Comparison of ENCODE assay signal across 16 cellular contexts in genomic region chr11:59281177-59281576, GRCh38.
"Had no signal": no experiment of that assay in that cellular context is flagged by ENCODE, and none has a peak within 500 bp of the region (broad histone marks: within the 10 kb centered on the region; RNA-seq: fewer than 3 reads in every experiment).

No MANE protein-coding gene starts in this region.

- ATAC-seq: left cardiac atrium; naive thymus-derived CD8-positive, alpha-beta T cell; right cardiac atrium had no signal

- H3K9me3 Mint-ChIP-seq: activated T-helper 2 cell treated with anti-CD3 and anti-CD28 coated beads, Interferon-gamma antibody, Interleukin-2, Interleukin-4, amounts not matched to agents 10 μg/mL and 5 μg/mL and 100 μg/mL, durations not matched to agents 14 hours and 24 hours and 36 hours; naive thymus-derived CD8-positive, alpha-beta T cell had no signal

- H3K4me3 Mint-ChIP-seq: activated B cell treated with CpG ODN at 0.5 μM for 24 hours; activated CD4-positive, alpha-beta T cell treated with anti-CD3 and anti-CD28 coated beads, Interleukin-2, amount 10 ng/mL, durations not matched to agents 24 days and 14 days; brain; naive thymus-derived CD8-positive, alpha-beta T cell had no signal

- H3K36me3 ChIP-seq: uterus had no signal

- H3K36me3 Mint-ChIP-seq: brain; naive thymus-derived CD8-positive, alpha-beta T cell had no signal

- H3K4me3 ChIP-seq: smooth muscle cell, uterus had no signal

- H3K27ac Mint-ChIP-seq: activated CD4-positive, alpha-beta T cell treated with anti-CD3 and anti-CD28 coated beads, Interleukin-2, amount 10 ng/mL, durations not matched to agents 24 days and 14 days; activated T-helper 2 cell treated with anti-CD3 and anti-CD28 coated beads, Interferon-gamma antibody, Interleukin-2, Interleukin-4, amounts not matched to agents 10 μg/mL and 5 μg/mL and 100 μg/mL, durations not matched to agents 14 hours and 24 hours and 36 hours; brain; naive thymus-derived CD8-positive, alpha-beta T cell had no signal

- H3K27ac ChIP-seq: uterus had no signal

- H3K9me3 ChIP-seq: uterus had no signal

- H3K27me3 ChIP-seq: uterus had no signal

- H3K4me1 ChIP-seq: uterus had no signal

- DNase-seq: activated B cell treated with CpG ODN at 0.5 μM for 24 hours; activated CD8-positive, alpha-beta memory T cell treated with anti-CD3 and anti-CD28 coated beads for 24 hours; activated naive CD4-positive, alpha-beta T cell treated with anti-CD3 and anti-CD28 coated beads, Interleukin-2, amount 50 U/mL, for 16 hours; activated T-cell treated with anti-CD3 and anti-CD28 coated beads for 4 hours; amniotic stem cell; foreskin melanocyte; head of caudate nucleus; left cardiac atrium; mammary epithelial cell; naive thymus-derived CD8-positive, alpha-beta T cell; right cardiac atrium; uterus had no signal

- H3K27me3 Mint-ChIP-seq: activated B cell treated with CpG ODN at 0.5 μM for 24 hours, brain had no signal
